ENCODE assay signal across 12 cellular contexts in the genomic region with DNA sequence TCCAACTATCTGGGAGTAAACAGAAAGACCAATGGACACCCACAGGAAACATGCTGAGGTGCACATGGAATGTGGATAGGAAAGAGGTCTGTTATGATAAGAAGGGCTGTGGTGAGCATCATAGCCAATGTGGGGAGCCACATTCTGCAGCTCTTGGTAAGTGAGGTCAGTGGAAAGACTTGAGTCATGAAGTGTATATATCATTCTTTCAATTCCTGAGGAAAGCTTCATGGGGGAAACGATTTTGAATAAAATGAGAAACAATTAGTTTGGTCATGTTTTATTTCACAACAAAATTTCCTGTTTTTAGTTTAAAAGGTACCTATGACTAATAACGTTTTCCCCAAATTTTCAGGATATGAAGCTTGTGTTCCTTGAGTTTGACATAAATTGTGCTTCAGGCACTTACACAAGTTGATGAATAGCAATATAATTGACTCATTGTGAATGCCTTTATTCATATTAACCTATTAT. TPM values are rescaled to one million over a fixed set of nuclear protein-coding genes. Genes with fewer than 3 reads are reported as not detected.
DNase-seq lines count a peak whose midpoint lies in the region; ATAC-seq lines count a peak whose summit lies in the region.
"Had no signal": no experiment of that assay in that cellular context is flagged by ENCODE, and none has a peak within 500 bp of the region (broad histone marks: within the 10 kb centered on the region; RNA-seq: fewer than 3 reads in every experiment).

No MANE protein-coding gene starts in this region.

- H3K4me3 Mint-ChIP-seq in T-helper 2 cell treated with Interferon-gamma antibody and Interleukin-4, amounts not matched to agents 5 μg/mL and 100 μg/mL, for 36 hours = no peak overlapping the region
- H3K4me3 Mint-ChIP-seq: naive B cell had no signal

- ATAC-seq in GM18502 (IDR thresholded peaks at IDR 0.05; ENCODE audit: poor library complexity, unreplicated experiment) (no peak), HG02870 (IDR thresholded peaks at IDR 0.05; ENCODE audit: unreplicated experiment) (no peak)

- peaks cover 2% of the 10 kb centered on the region for H3K27me3 Mint-ChIP-seq in T-helper 2 cell treated with Interferon-gamma antibody and Interleukin-4, amounts not matched to agents 5 μg/mL and 100 μg/mL, for 36 hours (ENCODE audit: low read depth)
- H3K27me3 Mint-ChIP-seq: naive B cell had no signal

- peak; percentile 12 for DNase-seq in T-helper 2 cell treated with Interferon-gamma antibody and Interleukin-4, amounts not matched to agents 5 μg/mL and 100 μg/mL, for 36 hours (ENCODE audit: low spot score)
- DNase-seq in T-helper 2 cell = no peak
- DNase-seq in OCI-M2 (lab: John Stamatoyannopoulos, UW; ENCODE audit: unreplicated experiment) = peak; percentile 1
- DNase-seq in dedifferentiated amniotic fluid mesenchymal stem cell (ENCODE audit: extremely low spot score) = peak; percentile 74
- DNase-seq in pulmonary artery endothelial cell (ENCODE audit: low read depth, low spot score) = peak; percentile 99
- DNase-seq in activated CD4-positive, CD25-positive, alpha-beta regulatory T cell (lab: John Stamatoyannopoulos, UW) = no peak
- DNase-seq: activated effector memory CD4-positive, alpha-beta T cell treated with Interleukin-2 at 50 U/mL for 16 hours; glutamatergic neuron; naive B cell had no signal

- H3K27ac Mint-ChIP-seq in T-helper 2 cell treated with Interferon-gamma antibody and Interleukin-4, amounts not matched to agents 5 μg/mL and 100 μg/mL, for 36 hours = no peak overlapping the region
- H3K27ac Mint-ChIP-seq: naive B cell had no signal

- H3K9me3 Mint-ChIP-seq in T-helper 2 cell treated with Interferon-gamma antibody and Interleukin-4, amounts not matched to agents 5 μg/mL and 100 μg/mL, for 36 hours = no peaks in the 10 kb centered on the region
- H3K9me3 Mint-ChIP-seq: naive B cell had no signal

- no peaks in the 10 kb centered on the region for H3K36me3 Mint-ChIP-seq in T-helper 2 cell treated with Interferon-gamma antibody and Interleukin-4, amounts not matched to agents 5 μg/mL and 100 μg/mL, for 36 hours (ENCODE audit: low read depth)
- H3K36me3 Mint-ChIP-seq: naive B cell had no signal

- peaks cover 3% of the 10 kb centered on the region for H3K4me1 Mint-ChIP-seq in T-helper 2 cell treated with Interferon-gamma antibody and Interleukin-4, amounts not matched to agents 5 μg/mL and 100 μg/mL, for 36 hours (ENCODE audit: low read depth)
- H3K4me1 Mint-ChIP-seq: naive B cell had no signal

RNA-seq across cellular contexts. Expression of a gene that starts 41.4 kb away (rescaled TPM):
- not detected in 2 replicates for total RNA-seq in pulmonary artery endothelial cell
- total RNA-seq: T-helper 1 cell treated with Interleukin-12 subunit alpha and Interleukin-12 subunit beta and Interleukin-4 antibody, amounts not matched to agents 30 ng/mL and 1 ng/mL, for 36 hours had no signal

Comparison
In these comparisons a context has a peak if more than half of its experiments do, and no peak if none do; other contexts are left out.
1. DNase-seq: peak in T-helper 2 cell treated with Interferon-gamma antibody and Interleukin-4, amounts not matched to agents 5 μg/mL and 100 μg/mL, for 36 hours (single experiment), OCI-M2 (single experiment), dedifferentiated amniotic fluid mesenchymal stem cell (single experiment) and pulmonary artery endothelial cell (single experiment); none in T-helper 2 cell (0 of 5) and activated CD4-positive, CD25-positive, alpha-beta regulatory T cell (0 of 4).